In genomic region chr21:31446206-31446900, GRCh38 we compare ENCODE assay signal across 9 cellular contexts.
DNase-seq lines count a peak whose midpoint lies in the region; ATAC-seq and FAIRE-seq lines count a peak whose summit lies in the region.
"Had no signal": no experiment of that assay in that cellular context is flagged by ENCODE, and none has a peak within 500 bp of the region (broad histone marks: within the 10 kb centered on the region; RNA-seq: fewer than 3 reads in every experiment).

No MANE protein-coding gene starts in this region.

- FAIRE-seq in GM19239 (lab: Jason Lieb, UNC): peak; percentile 42

- ATAC-seq in GM21786 (IDR thresholded peaks at IDR 0.05; ENCODE audit: unreplicated experiment): no peak

- DNase-seq in GM19239 (ENCODE audit: insufficient read length, low spot score) (no peak), activated T-cell treated with anti-CD3 and anti-CD28 coated beads for 4 hours (peak; percentile 4), hypothalamus (lab: John Stamatoyannopoulos, UW) (no peak), DMS53 (lab: John Stamatoyannopoulos, UW) (no peak), SW 1271 (lab: John Stamatoyannopoulos, UW) (no peak)
- peak; percentile 13 for DNase-seq in stimulated activated CD4-positive, alpha-beta T cell treated with anti-CD3 and anti-CD28 coated beads, Interleukin-4, amount 100 ng/mL, for 24 hours
- DNase-seq: cerebellar nuclear complex had no signal

- no peaks in the 10 kb centered on the region for H3K36me3 ChIP-seq in KOPT-K1 (ENCODE audit: insufficient read depth, low read length)

- H3K27ac ChIP-seq in KOPT-K1 (ENCODE audit: low read depth, low read length, poor library complexity, severe bottlenecking): peak overlapping the region; percentile 53

- H3K9me3 ChIP-seq in KOPT-K1 (ENCODE audit: insufficient read depth, low read length, poor library complexity, severe bottlenecking): peaks cover 4% of the 10 kb centered on the region

Comparison
In these comparisons a context has a peak if more than half of its experiments do, and no peak if none do; other contexts are left out.
1. DNase-seq: peak in activated T-cell treated with anti-CD3 and anti-CD28 coated beads for 4 hours (single experiment) and stimulated activated CD4-positive, alpha-beta T cell treated with anti-CD3 and anti-CD28 coated beads, Interleukin-4, amount 100 ng/mL, for 24 hours (single experiment); none in GM19239 (single experiment), hypothalamus (0 of 51), DMS53 (single experiment) and SW 1271 (0 of 2).